In genomic region chr22:46288846-46289243, GRCh38 we compare ENCODE assay signal across 1 cellular context.
TF ChIP-seq lines count a peak whose summit lies in the region.

No MANE protein-coding gene starts in this region.

TF ChIP-seq in HepG2, 621 proteins besides CTCF, POLR2A, EP300 and RAD21:
- TF ChIP-seq POLR2AphosphoS5 (IDR thresholded peaks at IDR 0.05; ENCODE audit: low read depth, low read length) (peak; percentile 34; the same call in 1 of the 2 replicates), ATAD3A (CRISPR knock-in tag; IDR thresholded peaks at IDR 0.05) (no peak)
